Comparison of ENCODE assay signal across 24 cellular contexts in the genomic region with DNA sequence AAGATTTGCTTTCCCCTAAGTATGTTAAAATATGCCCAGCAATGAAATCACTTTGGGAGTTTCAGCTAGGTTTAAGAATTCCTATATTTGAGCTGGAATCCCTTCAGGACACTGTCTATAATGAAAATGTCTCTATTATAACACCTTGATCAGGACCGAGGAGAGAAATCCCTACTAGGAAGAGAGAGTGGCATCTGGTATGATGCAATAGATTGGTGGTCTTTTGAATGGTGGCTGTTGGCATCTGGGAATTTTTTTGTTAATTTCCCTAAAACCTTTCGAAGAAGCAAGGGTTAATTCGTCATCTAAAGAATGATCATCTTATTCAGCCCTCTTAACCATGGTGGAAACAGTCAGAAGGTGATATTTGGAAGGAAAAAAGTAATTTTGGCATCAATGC. TPM values are rescaled to one million over a fixed set of nuclear protein-coding genes. Genes with fewer than 3 reads are reported as not detected.
DNase-seq lines count a peak whose midpoint lies in the region; ATAC-seq, FAIRE-seq and TF ChIP-seq lines count a peak whose summit lies in the region.
"Had no signal": no experiment of that assay in that cellular context is flagged by ENCODE, and none has a peak within 500 bp of the region (broad histone marks: within the 10 kb centered on the region; RNA-seq: fewer than 3 reads in every experiment).

No MANE protein-coding gene starts in this region.

- H3K36me3 ChIP-seq in IMR-90 (ENCODE audit: control insufficient read depth, insufficient read depth, low read length) (peaks cover 15% of the 10 kb centered on the region), aorta (ENCODE audit: control insufficient read depth in 1 of 2, insufficient read depth in 2 of 2, low read length in 1 of 2) (peaks cover 0 to 7% of the 10 kb centered on the region in 2 donors)

- dilution Hi-C loops in IMR-90 (cut with HindIII; ENCODE audit: low sequenced_read_pairs, unreplicated experiment), result no loop called here

- no TSS peak for BruUV-seq in IMR-90 (replicated peaks; lab: Mats Ljungman, UMichigan)

- no peak overlapping the region for H2BK15ac ChIP-seq in IMR-90 (ENCODE audit: low read depth, low read length)

- H2AFZ ChIP-seq in IMR-90 (replicated peaks; ENCODE audit: low read length, poor library complexity), result no peak overlapping the region
- H2AFZ ChIP-seq: GM23248 had no signal

- no peak overlapping the region for H2AK9ac ChIP-seq in IMR-90 (replicated peaks; ENCODE audit: low read depth, low read length, poor library complexity)

- H4K20me1 ChIP-seq in IMR-90 (ENCODE audit: insufficient read depth, low read length), result no peaks in the 10 kb centered on the region

- TF ChIP-seq CTCF in IMR-90 (conservative IDR thresholded peaks at IDR 0.05; ENCODE audit: low read depth, low read length), result no peak

- H3K27ac ChIP-seq in IMR-90 (ENCODE audit: insufficient read depth, low read length) (no peak overlapping the region), aorta (ENCODE audit: low read depth in 1 of 2, low read length in 2 of 2) (no peak overlapping the region)
- H3K27ac ChIP-seq: GM23248, RWPE1 had no signal

- H2BK20ac ChIP-seq in IMR-90 (ENCODE audit: low read depth, low read length), result no peak overlapping the region

- no peak for ATAC-seq in activated T-cell treated with anti-CD3 and anti-CD28 coated beads, Interleukin-2, amount 50 U/mL, for 72 hours (replicated peaks in 1 of 2)
- no peak for ATAC-seq in activated T-cell treated with anti-CD3 and anti-CD28 coated beads, Interleukin-2, amount 50 U/mL, for 4 hours
- no peak for ATAC-seq in IMR-90 (ENCODE audit: low read depth)
- ATAC-seq in stimulated activated memory B cell treated with anti-CD40 and anti-IgM and Interleukin-4, amounts not matched to agents 10 μg/mL and 1 μg/mL and 100 μg/mL, for 72 hours, result no peak
- ATAC-seq in aorta (ENCODE audit: low FRiP score), result no peak
- ATAC-seq: CD8-positive, alpha-beta T cell; Panc1 had no signal

- no peak overlapping the region for H3K4me2 ChIP-seq in IMR-90 (ENCODE audit: low read depth, low read length)

- no peak overlapping the region for H3K4ac ChIP-seq in IMR-90 (ENCODE audit: low read depth, low read length)

- CTCF ChIA-PET in IMR-90 (lab: Yijun Ruan, JAX), result interaction anchor here (0.6 to 1.5 kb wide), 2 partner anchors 12 to 479 kb away, joined by 4 to 5 read pairs; no protein-coding TSS in a partner anchor

- H3K18ac ChIP-seq in IMR-90 (ENCODE audit: low read depth, low read length), result no peak overlapping the region

- in situ Hi-C loops in IMR-90 (cut with MboI; ENCODE audit: low sequenced_read_pairs), result no loop called here

- H2BK5ac ChIP-seq in IMR-90 (ENCODE audit: low read depth, low read length, poor library complexity, severe bottlenecking), result no peak overlapping the region

- H4K5ac ChIP-seq in IMR-90 (ENCODE audit: low read depth, low read length), result no peak overlapping the region

- H3K23ac ChIP-seq in IMR-90 (ENCODE audit: low read depth, low read length), result no peak overlapping the region

- H3K14ac ChIP-seq in IMR-90 (replicated peaks; ENCODE audit: low read depth, low read length), result no peak overlapping the region

- H3K9me3 ChIP-seq in IMR-90 (ENCODE audit: control insufficient read depth, insufficient read depth, low read length), result no peaks in the 10 kb centered on the region
- no peaks in the 10 kb centered on the region for H3K9me3 ChIP-seq in aorta (ENCODE audit: control insufficient read depth, low read length)
- H3K9me3 ChIP-seq: Caco-2, HAP-1 had no signal

- peaks cover 0 to 4% of the 10 kb centered on the region in 2 donors for H3K9me3 Mint-ChIP-seq in activated T-cell treated with anti-CD3 and anti-CD28 coated beads, Interleukin-2, amount 50 U/mL, for 72 hours
- H3K9me3 Mint-ChIP-seq in activated T-cell treated with anti-CD3 and anti-CD28 coated beads, Interleukin-2, amount 50 U/mL, for 4 hours, result no peaks in the 10 kb centered on the region
- no peaks in the 10 kb centered on the region for H3K9me3 Mint-ChIP-seq in activated naive CD8-positive, alpha-beta T cell (ENCODE audit: low read depth)
- H3K9me3 Mint-ChIP-seq in stimulated activated memory B cell treated with anti-CD40 and anti-IgM and Interleukin-4, amounts not matched to agents 10 μg/mL and 1 μg/mL and 100 μg/mL, for 72 hours, result no peaks in the 10 kb centered on the region
- H3K9me3 Mint-ChIP-seq: CD8-positive, alpha-beta T cell; IgD-negative memory B cell had no signal

- no peak overlapping the region for H3K56ac ChIP-seq in IMR-90 (ENCODE audit: extremely low read depth, insufficient read depth, low read length)

- H3K4me1 ChIP-seq in IMR-90 (ENCODE audit: control insufficient read depth, insufficient read depth, low read length), result no peaks in the 10 kb centered on the region
- no peaks in the 10 kb centered on the region for H3K4me1 ChIP-seq in aorta (ENCODE audit: control insufficient read depth in 1 of 2, insufficient read depth in 2 of 2, low read length in 2 of 2)
- H3K4me1 ChIP-seq: Caco-2 had no signal

- peaks cover 67% of the 10 kb centered on the region for H3K4me1 Mint-ChIP-seq in activated T-cell treated with anti-CD3 and anti-CD28 coated beads, Interleukin-2, amount 50 U/mL, for 72 hours (ENCODE audit: low read depth)
- H3K4me1 Mint-ChIP-seq in activated T-cell treated with anti-CD3 and anti-CD28 coated beads, Interleukin-2, amount 50 U/mL, for 4 hours (ENCODE audit: low read depth), result peaks cover 54% of the 10 kb centered on the region
- H3K4me1 Mint-ChIP-seq in activated naive CD8-positive, alpha-beta T cell (ENCODE audit: low read depth), result peaks cover 33% of the 10 kb centered on the region
- peaks cover 59% of the 10 kb centered on the region for H3K4me1 Mint-ChIP-seq in stimulated activated memory B cell treated with anti-CD40 and anti-IgM and Interleukin-4, amounts not matched to agents 10 μg/mL and 1 μg/mL and 100 μg/mL, for 72 hours

- H2AK5ac ChIP-seq in IMR-90 (ENCODE audit: low read depth, low read length), result no peak overlapping the region

- no peaks in the 10 kb centered on the region; a peak in 1 of 4 replicates for H3K79me1 ChIP-seq in IMR-90 (ENCODE audit: low read depth in 1 of 2, low read length in 2 of 2)

- intact Hi-C loops in IMR-90 (cut with micrococcal nuclease), result loop anchor here (10.0 kb wide), 2 partner anchors 182 to 492 kb away; no protein-coding TSS in a partner anchor
- intact Hi-C loops in aorta (cut with DNase I), result no loop called here

- H3K4me3 Mint-ChIP-seq in activated T-cell treated with anti-CD3 and anti-CD28 coated beads, Interleukin-2, amount 50 U/mL, for 72 hours, result peak overlapping the region; percentile 16 to 74
- no peak overlapping the region for H3K4me3 Mint-ChIP-seq in activated T-cell treated with anti-CD3 and anti-CD28 coated beads, Interleukin-2, amount 50 U/mL, for 4 hours
- no peak overlapping the region for H3K4me3 Mint-ChIP-seq in activated naive CD8-positive, alpha-beta T cell
- no peak overlapping the region for H3K4me3 Mint-ChIP-seq in stimulated activated memory B cell treated with anti-CD40 and anti-IgM and Interleukin-4, amounts not matched to agents 10 μg/mL and 1 μg/mL and 100 μg/mL, for 72 hours
- H3K4me3 Mint-ChIP-seq: CD8-positive, alpha-beta T cell had no signal

- no peak for FAIRE-seq in frontal cortex (lab: Jason Lieb, UNC)

- H3K27me3 ChIP-seq in IMR-90 (ENCODE audit: control insufficient read depth, insufficient read depth, low read length) (no peaks in the 10 kb centered on the region), aorta (ENCODE audit: control insufficient read depth in 1 of 2, insufficient read depth in 2 of 2, low read length in 1 of 2) (no peaks in the 10 kb centered on the region)

- no peaks in the 10 kb centered on the region for H3K27me3 Mint-ChIP-seq in activated T-cell treated with anti-CD3 and anti-CD28 coated beads, Interleukin-2, amount 50 U/mL, for 72 hours (ENCODE audit: low read depth)
- H3K27me3 Mint-ChIP-seq in activated T-cell treated with anti-CD3 and anti-CD28 coated beads, Interleukin-2, amount 50 U/mL, for 4 hours (ENCODE audit: low read depth), result no peaks in the 10 kb centered on the region
- no peaks in the 10 kb centered on the region for H3K27me3 Mint-ChIP-seq in activated naive CD8-positive, alpha-beta T cell
- H3K27me3 Mint-ChIP-seq in stimulated activated memory B cell treated with anti-CD40 and anti-IgM and Interleukin-4, amounts not matched to agents 10 μg/mL and 1 μg/mL and 100 μg/mL, for 72 hours, result no peaks in the 10 kb centered on the region
- H3K27me3 Mint-ChIP-seq: IgD-negative memory B cell had no signal

- H4K8ac ChIP-seq in IMR-90 (ENCODE audit: low read depth in 2 of 2, low read length in 2 of 2), result no peak overlapping the region

- DNase-seq in activated T-cell treated with anti-CD3 and anti-CD28 coated beads, Interleukin-2, amount 50 U/mL, for 72 hours, result no peak
- DNase-seq in activated T-cell treated with anti-CD3 and anti-CD28 coated beads, Interleukin-2, amount 50 U/mL, for 4 hours, result no peak
- DNase-seq in IMR-90, result no peak
- DNase-seq in frontal cortex (ENCODE audit: low spot score in 2 of 2), result no peak
- no peak for DNase-seq in aorta
- DNase-seq: C1 segment of cervical spinal cord; Caco-2; CD8-positive, alpha-beta T cell; NCI-H1048; NCI-H1694; NCI-H2029 treated with DMSO at 0.1 percent for 48 hours; NCI-H446 treated with DMSO at 0.1 percent for 48 hours; NCI-H526; NCI-H82; NK-92 treated with Interleukin-12 subunit alpha and Interleukin-12 subunit beta, amount 100 ng/mL, for 24 hours; SHP77 had no signal

- no CpG with 5 or more reads among the region's 3 CpGs for WGBS in IMR-90 (ENCODE audit: extremely low coverage in 2 of 2, insufficient read length in 1 of 2), 2 experiments
- WGBS in aorta, 2 donors, result 91 to 94% methylated on average over 3 of the region's 3 CpGs

- no peak overlapping the region for H2BK120ac ChIP-seq in IMR-90 (ENCODE audit: low read depth, low read length)

- peak overlapping the region; percentile 95 for H3K27ac Mint-ChIP-seq in activated T-cell treated with anti-CD3 and anti-CD28 coated beads, Interleukin-2, amount 50 U/mL, for 72 hours
- peak overlapping the region; percentile 23 for H3K27ac Mint-ChIP-seq in activated naive CD8-positive, alpha-beta T cell
- H3K27ac Mint-ChIP-seq in stimulated activated memory B cell treated with anti-CD40 and anti-IgM and Interleukin-4, amounts not matched to agents 10 μg/mL and 1 μg/mL and 100 μg/mL, for 72 hours, result peak overlapping the region; percentile 100
- H3K27ac Mint-ChIP-seq: CD8-positive, alpha-beta T cell; IgD-negative memory B cell had no signal

- H3K36me3 Mint-ChIP-seq in activated T-cell treated with anti-CD3 and anti-CD28 coated beads, Interleukin-2, amount 50 U/mL, for 72 hours (ENCODE audit: insufficient read depth in 2 of 2), result peaks cover 9 to 12% of the 10 kb centered on the region in 2 donors
- peaks cover 10% of the 10 kb centered on the region for H3K36me3 Mint-ChIP-seq in activated T-cell treated with anti-CD3 and anti-CD28 coated beads, Interleukin-2, amount 50 U/mL, for 4 hours (ENCODE audit: insufficient read depth)
- H3K36me3 Mint-ChIP-seq in activated naive CD8-positive, alpha-beta T cell, result peaks cover 25% of the 10 kb centered on the region
- peaks cover 69% of the 10 kb centered on the region for H3K36me3 Mint-ChIP-seq in stimulated activated memory B cell treated with anti-CD40 and anti-IgM and Interleukin-4, amounts not matched to agents 10 μg/mL and 1 μg/mL and 100 μg/mL, for 72 hours

- H3K4me3 ChIP-seq in IMR-90 (ENCODE audit: insufficient read depth, low read depth, low read length), result no peak overlapping the region
- no peak overlapping the region for H3K4me3 ChIP-seq in aorta (ENCODE audit: low read length in 2 of 2)
- H3K4me3 ChIP-seq: GM23248, HAP-1 had no signal

- POLR2A ChIA-PET in IMR-90 (lab: Charles Lee; ENCODE audit: unreplicated experiment), result interaction anchor here (0.6 kb wide), 1 partner anchor 1804 kb away, joined by 3 read pairs; no protein-coding TSS in a partner anchor

- H3K9ac ChIP-seq in IMR-90 (ENCODE audit: low read depth, low read length), result no peak overlapping the region
- H3K9ac ChIP-seq: GM23248 had no signal

- H4K91ac ChIP-seq in IMR-90 (ENCODE audit: insufficient read depth, low read depth, low read length), result no peak overlapping the region

- H3K9me1 ChIP-seq in IMR-90 (ENCODE audit: insufficient read depth, low read length), result no peaks in the 10 kb centered on the region

- no peak for TF ChIP-seq RAD21 in IMR-90 (IDR thresholded peaks at IDR 0.05; ENCODE audit: low read length)

- TF ChIP-seq POLR2A in IMR-90 (IDR thresholded peaks at IDR 0.05; ENCODE audit: low read depth, low read length), result no peak

RNA-seq across cellular contexts. Expression of a gene that starts 43.0 kb away (rescaled TPM):
- total RNA-seq in activated T-cell treated with anti-CD3 and anti-CD28 coated beads, Interleukin-2, amount 50 U/mL, for 72 hours, result 10 to 100 TPM; 77.2 to 80.2 TPM
- total RNA-seq in activated T-cell treated with anti-CD3 and anti-CD28 coated beads, Interleukin-2, amount 50 U/mL, for 4 hours, result 10 to 100 TPM; 16.7 to 22.6 (median 20.9) TPM
- not detected in 2 replicates for total RNA-seq in IMR-90 (2012; rRNA removed)
- not detected in 2 replicates for polyA plus RNA-seq in IMR-90 (2012; rRNA removed)
- not detected in 2 replicates for polyA plus RNA-seq in IMR-90 (2012; cell fraction: cytosol; rRNA removed)
- polyA plus RNA-seq in IMR-90 (2012; cell fraction: nucleus; rRNA removed; ENCODE audit: low replicate concordance), result not detected in 2 replicates
- total RNA-seq in frontal cortex, result not detected
- total RNA-seq in aorta, result 1 to 10 TPM in 1 of 2 donors, under 1 TPM in 1; 0.75 to 1.0 TPM
- under 1 TPM in 1 of 2 donors, not detected in 1; 0.15 TPM for polyA plus RNA-seq in aorta
- total RNA-seq: A673, Caco-2, GM23248 had no signal
- polyA plus RNA-seq: GM23248 had no signal

Comparison
In these comparisons a context has a peak if more than half of its experiments do, and no peak if none do; other contexts are left out.
1. H3K4me3 Mint-ChIP-seq: peak in activated T-cell treated with anti-CD3 and anti-CD28 coated beads, Interleukin-2, amount 50 U/mL, for 72 hours (2 of 2); none in activated T-cell treated with anti-CD3 and anti-CD28 coated beads, Interleukin-2, amount 50 U/mL, for 4 hours (single experiment), activated naive CD8-positive, alpha-beta T cell (single experiment) and stimulated activated memory B cell treated with anti-CD40 and anti-IgM and Interleukin-4, amounts not matched to agents 10 μg/mL and 1 μg/mL and 100 μg/mL, for 72 hours (single experiment).
2. H3K27ac Mint-ChIP-seq: peak in every context shown above with its lines; median percentile 100 in stimulated activated memory B cell treated with anti-CD40 and anti-IgM and Interleukin-4, amounts not matched to agents 10 μg/mL and 1 μg/mL and 100 μg/mL, for 72 hours; 95 in activated T-cell treated with anti-CD3 and anti-CD28 coated beads, Interleukin-2, amount 50 U/mL, for 72 hours; 23 in activated naive CD8-positive, alpha-beta T cell.
3. RNA of a gene that starts 43.0 kb away (total RNA-seq): 77.2 to 80.2 TPM in activated T-cell treated with anti-CD3 and anti-CD28 coated beads, Interleukin-2, amount 50 U/mL, for 72 hours and 16.7 to 22.6 TPM in activated T-cell treated with anti-CD3 and anti-CD28 coated beads, Interleukin-2, amount 50 U/mL, for 4 hours; 0.75 to 1.0 TPM in aorta, not detected in IMR-90 and not detected in frontal cortex (single experiment); every median in the first group is over 4 times any median in the second.